In the genomic region with DNA sequence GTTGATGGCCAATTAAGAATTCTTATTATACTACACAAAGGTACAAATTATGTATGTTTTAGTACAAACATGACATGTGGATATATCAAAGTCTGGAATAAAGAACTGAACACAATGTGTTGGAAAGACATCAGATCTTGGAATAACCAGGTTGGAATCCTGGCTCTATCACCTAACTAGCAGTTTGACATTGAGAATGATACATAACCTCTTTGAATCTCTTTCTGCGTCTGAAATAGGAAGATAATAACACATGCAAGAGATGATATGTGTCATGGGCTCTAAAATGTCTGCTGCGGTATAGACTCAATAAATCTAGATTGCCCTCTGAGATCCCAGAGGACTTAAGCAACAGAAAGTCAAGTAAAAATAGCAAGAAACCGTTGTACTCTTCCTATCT, we compare ENCODE assay signal across 17 cellular contexts.
"Had no signal": no experiment of that assay in that cellular context is flagged by ENCODE, and none has a peak within 500 bp of the region (broad histone marks: within the 10 kb centered on the region; RNA-seq: fewer than 3 reads in every experiment).

No MANE protein-coding gene starts in this region.

- DNase-seq: dermis blood vessel endothelial cell; esophagus squamous epithelium; foreskin keratinocyte; kidney; left cardiac atrium; left ventricle myocardium inferior; mesenchymal stem cell; naive B cell; posterior cingulate gyrus; sigmoid colon; small intestine; stimulated activated CD4-positive, alpha-beta T cell treated with anti-CD3 and anti-CD28 coated beads, Interleukin-12 subunit alpha, Interleukin-12 subunit beta, amount 100 ng/mL, for 4 hours; stimulated activated CD4-positive, alpha-beta T cell treated with anti-CD3 and anti-CD28 coated beads, Interleukin-2, amount 100 ng/mL, for 48 hours; stimulated activated naive CD4-positive, alpha-beta T cell treated with Interleukin-2 at 50 U/mL for 16 hours; thyroid gland had no signal

- H3K4me3 ChIP-seq: esophagus squamous epithelium, left ventricle myocardium inferior, lung, right atrium auricular region, sigmoid colon, thyroid gland had no signal

- ATAC-seq: foreskin keratinocyte, left cardiac atrium had no signal
